Comparison of ENCODE assay signal across 10 cellular contexts in genomic region chr2:205758051-205758450, GRCh38.
A peak's percentile ranks its signal among the peaks of the same experiment; 100 is the strongest.
DNase-seq lines count a peak whose midpoint lies in the region; ATAC-seq lines count a peak whose summit lies in the region.
"Had no signal": no experiment of that assay in that cellular context is flagged by ENCODE, and none has a peak within 500 bp of the region (broad histone marks: within the 10 kb centered on the region; RNA-seq: fewer than 3 reads in every experiment).

No MANE protein-coding gene starts in this region.

- peaks cover 7 to 18% of the 10 kb centered on the region in 2 experiments for H3K36me3 ChIP-seq in mesenchymal stem cell (ENCODE audit: control insufficient read depth in 1 of 2, insufficient read depth in 2 of 2, low read depth in 1 of 2, low read length in 2 of 2)

- no peaks in the 10 kb centered on the region for H3K79me1 ChIP-seq in mesenchymal stem cell (replicated peaks; ENCODE audit: low read length, poor library complexity, severe bottlenecking)

- no peak overlapping the region for H3K4me3 ChIP-seq in mesenchymal stem cell (ENCODE audit: insufficient read depth in 1 of 2, low read depth in 1 of 2, low read length in 2 of 2)

- ATAC-seq in GM21619 (IDR thresholded peaks at IDR 0.05; ENCODE audit: unreplicated experiment) (no peak), HG02571 (IDR thresholded peaks at IDR 0.05; ENCODE audit: unreplicated experiment) (no peak)
- ATAC-seq: activated CD4-positive, CD25-positive, alpha-beta regulatory T cell treated with anti-CD3 and anti-CD28 coated beads, Interleukin-2, amount 50 U/mL, for 24 hours had no signal

- no peak overlapping the region for H3K23ac ChIP-seq in mesenchymal stem cell (ENCODE audit: low read length in 2 of 2)

- H2AFZ ChIP-seq in mesenchymal stem cell (ENCODE audit: low read depth, low read length): no peak overlapping the region

- H3K4me3 Mint-ChIP-seq in activated T-helper 2 cell treated with anti-CD3 and anti-CD28 coated beads, Interferon-gamma antibody, Interleukin-2, Interleukin-4, amounts not matched to agents 10 μg/mL and 5 μg/mL and 100 μg/mL, durations not matched to agents 14 hours and 24 hours and 36 hours (ENCODE audit: low read depth): no peak overlapping the region

- no peak overlapping the region for H3K4me2 ChIP-seq in mesenchymal stem cell (ENCODE audit: low read length, poor library complexity, severe bottlenecking)

- H2BK120ac ChIP-seq in mesenchymal stem cell (ENCODE audit: low read depth, low read length): no peak overlapping the region

- no peaks in the 10 kb centered on the region for H3K9me3 ChIP-seq in mesenchymal stem cell (ENCODE audit: control insufficient read depth, low read length)

- H2BK12ac ChIP-seq in mesenchymal stem cell (ENCODE audit: low read length in 2 of 2): peak overlapping the region; percentile 29 to 73

- H3K4ac ChIP-seq in mesenchymal stem cell (ENCODE audit: low read depth in 1 of 2, low read length in 2 of 2): peak overlapping the region in 1 of 2 experiments; percentile 62

- no peak overlapping the region for H4K91ac ChIP-seq in mesenchymal stem cell (ENCODE audit: low read length)

- peaks cover 1% of the 10 kb centered on the region for H3K4me1 Mint-ChIP-seq in activated T-helper 2 cell treated with anti-CD3 and anti-CD28 coated beads, Interferon-gamma antibody, Interleukin-2, Interleukin-4, amounts not matched to agents 10 μg/mL and 5 μg/mL and 100 μg/mL, durations not matched to agents 14 hours and 24 hours and 36 hours (ENCODE audit: low read depth)

- H2AK5ac ChIP-seq in mesenchymal stem cell (ENCODE audit: low read length, severe bottlenecking): no peak overlapping the region

- H3K9me3 Mint-ChIP-seq in activated T-helper 2 cell treated with anti-CD3 and anti-CD28 coated beads, Interferon-gamma antibody, Interleukin-2, Interleukin-4, amounts not matched to agents 10 μg/mL and 5 μg/mL and 100 μg/mL, durations not matched to agents 14 hours and 24 hours and 36 hours: no peaks in the 10 kb centered on the region

- no peak overlapping the region for H2BK5ac ChIP-seq in mesenchymal stem cell (ENCODE audit: low read depth, low read length, poor library complexity, severe bottlenecking)

- peaks cover 8% of the 10 kb centered on the region for H3K4me1 ChIP-seq in mesenchymal stem cell (ENCODE audit: control insufficient read depth, insufficient read depth, low read depth, low read length)

- no peaks in the 10 kb centered on the region for H3K27me3 ChIP-seq in mesenchymal stem cell (ENCODE audit: control insufficient read depth in 1 of 2, insufficient read depth in 1 of 2, low read length in 2 of 2)

- H2BK15ac ChIP-seq in mesenchymal stem cell (ENCODE audit: low read depth, poor library complexity, severe bottlenecking): no peak overlapping the region

- 21% methylated on average over 4 of the region's 4 CpGs for WGBS in mesenchymal stem cell

- DNase-seq in ACHN (peak; percentile 18), NCI-H446 treated with DMSO at 0.1 percent for 48 hours (lab: John Stamatoyannopoulos, UW) (peak; percentile 88), dermis blood vessel endothelial cell (peak; percentile 78), mesenchymal stem cell (peak; percentile 90), midbrain (lab: John Stamatoyannopoulos, UW) (no peak)
- no peak for DNase-seq in activated T-helper 2 cell treated with anti-CD3 and anti-CD28 coated beads, Interferon-gamma antibody, Interleukin-2, Interleukin-4, amounts not matched to agents 10 μg/mL and 5 μg/mL and 100 μg/mL, durations not matched to agents 14 hours and 24 hours and 36 hours (ENCODE audit: low spot score)
- DNase-seq: NCI-H2029 had no signal

- H3K27ac Mint-ChIP-seq in activated T-helper 2 cell treated with anti-CD3 and anti-CD28 coated beads, Interferon-gamma antibody, Interleukin-2, Interleukin-4, amounts not matched to agents 10 μg/mL and 5 μg/mL and 100 μg/mL, durations not matched to agents 14 hours and 24 hours and 36 hours: no peak overlapping the region

- H4K8ac ChIP-seq in mesenchymal stem cell (ENCODE audit: low read length): no peak overlapping the region

- no peak overlapping the region for H3K9ac ChIP-seq in mesenchymal stem cell (ENCODE audit: low read length)

- intact Hi-C loops in activated T-helper 2 cell treated with anti-CD3 and anti-CD28 coated beads, Interferon-gamma antibody, Interleukin-2, Interleukin-4, amounts not matched to agents 10 μg/mL and 5 μg/mL and 100 μg/mL, durations not matched to agents 14 hours and 24 hours and 36 hours (cut with micrococcal nuclease): no loop called here

- H3K36me3 Mint-ChIP-seq in activated T-helper 2 cell treated with anti-CD3 and anti-CD28 coated beads, Interferon-gamma antibody, Interleukin-2, Interleukin-4, amounts not matched to agents 10 μg/mL and 5 μg/mL and 100 μg/mL, durations not matched to agents 14 hours and 24 hours and 36 hours (ENCODE audit: low read depth): peaks cover 10% of the 10 kb centered on the region

- H3K18ac ChIP-seq in mesenchymal stem cell (ENCODE audit: low read depth in 1 of 2, low read length in 2 of 2): peak overlapping the region in 1 of 2 experiments; percentile 79

- in situ Hi-C loops in ACHN (cut with HindIII; ENCODE audit: low pct_ligation_motif_present, low pct_unique_long_range_greater_than_20kb, low sequenced_read_pairs): no loop called here

- H3K14ac ChIP-seq in mesenchymal stem cell (ENCODE audit: low read length in 2 of 2): no peak overlapping the region

- no peak overlapping the region for H3K27ac ChIP-seq in mesenchymal stem cell (ENCODE audit: low read length, poor library complexity, severe bottlenecking)

- H3K27me3 Mint-ChIP-seq in activated T-helper 2 cell treated with anti-CD3 and anti-CD28 coated beads, Interferon-gamma antibody, Interleukin-2, Interleukin-4, amounts not matched to agents 10 μg/mL and 5 μg/mL and 100 μg/mL, durations not matched to agents 14 hours and 24 hours and 36 hours (ENCODE audit: low read depth): no peaks in the 10 kb centered on the region

Comparison
In these comparisons a context has a peak if more than half of its experiments do, and no peak if none do; other contexts are left out.
1. DNase-seq: peak in ACHN (single experiment), NCI-H446 treated with DMSO at 0.1 percent for 48 hours (single experiment), dermis blood vessel endothelial cell (single experiment) and mesenchymal stem cell (single experiment); none in activated T-helper 2 cell treated with anti-CD3 and anti-CD28 coated beads, Interferon-gamma antibody, Interleukin-2, Interleukin-4, amounts not matched to agents 10 μg/mL and 5 μg/mL and 100 μg/mL, durations not matched to agents 14 hours and 24 hours and 36 hours (single experiment) and midbrain (single experiment).